15 cellular contexts compared by ENCODE assay signal in genomic region chr10:131675104-131675503, GRCh38.
DNase-seq lines count a peak whose midpoint lies in the region; ATAC-seq and TF ChIP-seq lines count a peak whose summit lies in the region.
"Had no signal": no experiment of that assay in that cellular context is flagged by ENCODE, and none has a peak within 500 bp of the region (broad histone marks: within the 10 kb centered on the region; RNA-seq: fewer than 3 reads in every experiment).

No MANE protein-coding gene starts in this region.

- no peaks in the 10 kb centered on the region for H3K36me3 ChIP-seq in osteoblast (ENCODE audit: insufficient read depth, low read length)
- H3K36me3 ChIP-seq in sigmoid colon: no peaks in the 10 kb centered on the region
- H3K36me3 ChIP-seq: HAP-1 had no signal

- no peak overlapping the region for H3K27ac Mint-ChIP-seq in WTC11
- H3K27ac Mint-ChIP-seq in effector memory CD8-positive, alpha-beta T cell: no peak overlapping the region
- H3K27ac Mint-ChIP-seq: B cell; CD4-positive, alpha-beta T cell had no signal

- no peak overlapping the region for H3K4me2 ChIP-seq in osteoblast (ENCODE audit: insufficient read depth, low read length)

- peak; percentile 8 for DNase-seq in WTC11 (ENCODE audit: low spot score)
- DNase-seq in left kidney (ENCODE audit: low read depth, low spot score): peak; percentile 35
- DNase-seq in osteoblast (ENCODE audit: insufficient read length, low spot score, missing footprints): peak; percentile 18
- DNase-seq in sigmoid colon: peak; percentile 33
- DNase-seq in effector memory CD8-positive, alpha-beta T cell: no peak
- DNase-seq: Caco-2; CD4-positive, alpha-beta T cell; IMR-90 had no signal

- H3K4me3 Mint-ChIP-seq in WTC11: no peak overlapping the region
- no peak overlapping the region for H3K4me3 Mint-ChIP-seq in effector memory CD8-positive, alpha-beta T cell
- H3K4me3 Mint-ChIP-seq: B cell; CD4-positive, alpha-beta T cell had no signal

- peaks cover 15% of the 10 kb centered on the region for H3K36me3 Mint-ChIP-seq in WTC11
- no peaks in the 10 kb centered on the region for H3K36me3 Mint-ChIP-seq in effector memory CD8-positive, alpha-beta T cell (ENCODE audit: insufficient read depth)

- H4K20me1 ChIP-seq in osteoblast (ENCODE audit: insufficient read depth, low read length): no peaks in the 10 kb centered on the region

- TF ChIP-seq EP300 in sigmoid colon (IDR thresholded peaks at IDR 0.05): no peak

- no peak overlapping the region for H3K27ac ChIP-seq in osteoblast (ENCODE audit: low read depth, low read length)
- H3K27ac ChIP-seq in sigmoid colon: no peak overlapping the region
- H3K27ac ChIP-seq: C4-2B had no signal

- peaks cover 34% of the 10 kb centered on the region for H3K4me1 Mint-ChIP-seq in WTC11
- H3K4me1 Mint-ChIP-seq in effector memory CD8-positive, alpha-beta T cell (ENCODE audit: low read depth in 2 of 2): no peaks in the 10 kb centered on the region
- H3K4me1 Mint-ChIP-seq: B cell had no signal

- H3K9me3 Mint-ChIP-seq in WTC11: peaks cover 29% of the 10 kb centered on the region
- peaks cover 0 to 12% of the 10 kb centered on the region in 2 donors for H3K9me3 Mint-ChIP-seq in effector memory CD8-positive, alpha-beta T cell

- H3K4me3 ChIP-seq in osteoblast (ENCODE audit: insufficient read depth, low read length) (no peak overlapping the region), sigmoid colon (no peak overlapping the region)
- H3K4me3 ChIP-seq: HAP-1, K562 had no signal

- H3K4me1 ChIP-seq in osteoblast (ENCODE audit: insufficient read depth, low read length): no peaks in the 10 kb centered on the region
- H3K4me1 ChIP-seq in sigmoid colon: no peaks in the 10 kb centered on the region
- H3K4me1 ChIP-seq: Caco-2, HAP-1 had no signal

- peaks cover 3% of the 10 kb centered on the region for H3K9me3 ChIP-seq in osteoblast (ENCODE audit: low read depth, low read length)
- H3K9me3 ChIP-seq in sigmoid colon: no peaks in the 10 kb centered on the region
- H3K9me3 ChIP-seq: HAP-1 had no signal

- ATAC-seq in WTC11: no peak
- no peak for ATAC-seq in GM18502 (IDR thresholded peaks at IDR 0.05; ENCODE audit: poor library complexity, unreplicated experiment)
- no peak for ATAC-seq in effector memory CD8-positive, alpha-beta T cell (replicated peaks)
- no peak for ATAC-seq in HG03442 (IDR thresholded peaks at IDR 0.05; ENCODE audit: unreplicated experiment)
- no peak for ATAC-seq in HG02938 (IDR thresholded peaks at IDR 0.05; ENCODE audit: unreplicated experiment)
- ATAC-seq: K562 had no signal

- POLR2A ChIA-PET in WTC11 (lab: Charles Lee): interaction anchor here (0.6 kb wide), 1 partner anchor 1318 kb away, joined by 4 read pairs; no protein-coding TSS in a partner anchor

- CTCF ChIA-PET in WTC11 (lab: Charles Lee): no interaction called here

- TF ChIP-seq CTCF in WTC11 (IDR thresholded peaks at IDR 0.05): no peak
- no peak for TF ChIP-seq CTCF in osteoblast (IDR thresholded peaks at IDR 0.05; ENCODE audit: extremely low read depth, low read depth, low read length)
- TF ChIP-seq CTCF in sigmoid colon (IDR thresholded peaks at IDR 0.05): no peak

- H3K27me3 ChIP-seq in osteoblast (ENCODE audit: insufficient read depth, low read length) (no peaks in the 10 kb centered on the region), sigmoid colon (peaks cover 0 to 7% (median 0%) of the 10 kb centered on the region in 3 donors)

- intact Hi-C loops in sigmoid colon (cut with DNase I): no loop called here

- peaks cover 26% of the 10 kb centered on the region for H3K27me3 Mint-ChIP-seq in WTC11 (ENCODE audit: low read depth)
- no peaks in the 10 kb centered on the region for H3K27me3 Mint-ChIP-seq in effector memory CD8-positive, alpha-beta T cell
- H3K27me3 Mint-ChIP-seq: B cell had no signal

- H2AFZ ChIP-seq in osteoblast (ENCODE audit: low read length): no peak overlapping the region

- WGBS in sigmoid colon, 2 donors: 85 to 88% methylated on average over 13 of the region's 13 CpGs

- H3K79me2 ChIP-seq in osteoblast (ENCODE audit: insufficient read depth, low read length): no peaks in the 10 kb centered on the region

- no peak for TF ChIP-seq POLR2A in sigmoid colon (IDR thresholded peaks at IDR 0.05)

TF ChIP-seq in WTC11, 78 proteins besides CTCF, POLR2A, EP300 and RAD21:
- TF ChIP-seq ZNF416 (CRISPR knock-in tag; IDR thresholded peaks at IDR 0.05) (no peak), TEAD1 (CRISPR knock-in tag; IDR thresholded peaks at IDR 0.05) (no peak), SMAD4 (CRISPR knock-in tag; IDR thresholded peaks at IDR 0.05) (no peak), SMAD3 (CRISPR knock-in tag; IDR thresholded peaks at IDR 0.05; ENCODE audit: borderline replicate concordance) (no peak), ZNF232 (CRISPR knock-in tag; IDR thresholded peaks at IDR 0.05) (no peak), KAT7 (CRISPR knock-in tag; IDR thresholded peaks at IDR 0.05; ENCODE audit: borderline replicate concordance) (no peak), RORB (CRISPR knock-in tag; IDR thresholded peaks at IDR 0.05) (no peak), MXD4 (CRISPR knock-in tag; IDR thresholded peaks at IDR 0.05; ENCODE audit: borderline replicate concordance) (no peak), ARID4B (CRISPR knock-in tag; IDR thresholded peaks at IDR 0.05; ENCODE audit: borderline replicate concordance) (no peak), NR3C1 (CRISPR knock-in tag; conservative IDR thresholded peaks at IDR 0.05; ENCODE audit: low read depth) (no peak), ZSCAN18 (CRISPR knock-in tag; IDR thresholded peaks at IDR 0.05) (no peak), USF2 (CRISPR knock-in tag; IDR thresholded peaks at IDR 0.05) (no peak)
- TF ChIP-seq, protein P1, sequence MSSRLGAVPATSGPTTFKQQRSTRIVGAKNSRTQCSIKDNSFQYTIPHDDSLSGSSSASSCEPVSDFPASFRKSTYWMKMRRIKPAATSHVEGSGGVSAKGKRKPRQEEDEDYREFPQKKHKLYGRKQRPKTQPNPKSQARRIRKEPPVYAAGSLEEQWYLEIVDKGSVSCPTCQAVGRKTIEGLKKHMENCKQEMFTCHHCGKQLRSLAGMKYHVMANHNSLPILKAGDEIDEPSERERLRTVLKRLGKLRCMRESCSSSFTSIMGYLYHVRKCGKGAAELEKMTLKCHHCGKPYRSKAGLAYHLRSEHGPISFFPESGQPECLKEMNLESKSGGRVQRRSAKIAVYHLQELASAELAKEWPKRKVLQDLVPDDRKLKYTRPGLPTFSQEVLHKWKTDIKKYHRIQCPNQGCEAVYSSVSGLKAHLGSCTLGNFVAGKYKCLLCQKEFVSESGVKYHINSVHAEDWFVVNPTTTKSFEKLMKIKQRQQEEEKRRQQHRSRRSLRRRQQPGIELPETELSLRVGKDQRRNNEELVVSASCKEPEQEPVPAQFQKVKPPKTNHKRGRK (CRISPR knock-in tag; IDR thresholded peaks at IDR 0.05; ENCODE audit: borderline replicate concordance): no peak
- TF ChIP-seq, protein P2, sequence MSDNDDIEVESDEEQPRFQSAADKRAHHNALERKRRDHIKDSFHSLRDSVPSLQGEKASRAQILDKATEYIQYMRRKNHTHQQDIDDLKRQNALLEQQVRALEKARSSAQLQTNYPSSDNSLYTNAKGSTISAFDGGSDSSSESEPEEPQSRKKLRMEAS (CRISPR knock-in tag; IDR thresholded peaks at IDR 0.05): no peak

Comparison
In these comparisons a context has a peak if more than half of its experiments do, and no peak if none do; other contexts are left out.
1. DNase-seq: peak in WTC11 (single experiment), left kidney (single experiment), osteoblast (single experiment) and sigmoid colon (single experiment); none in effector memory CD8-positive, alpha-beta T cell (0 of 3).